In the genomic region with DNA sequence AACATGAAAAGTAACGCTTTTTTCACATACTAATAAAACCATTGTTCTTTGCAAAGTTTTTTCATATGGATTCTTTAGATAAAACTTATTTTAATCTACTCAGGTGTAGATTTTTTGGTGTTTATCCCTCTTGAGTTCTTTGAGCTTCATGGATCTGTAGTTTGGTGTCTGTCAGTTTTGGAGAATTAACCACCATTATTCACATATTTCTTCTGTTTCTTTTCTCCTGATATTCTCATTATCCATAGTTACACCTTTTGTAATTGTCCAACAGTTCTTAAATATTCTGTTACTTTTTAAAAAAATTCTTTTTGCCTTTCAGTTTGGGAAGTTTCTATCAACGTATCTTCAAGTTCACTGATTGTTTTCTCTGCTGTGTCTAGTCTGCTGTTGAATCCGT, we compare ENCODE assay signal across 16 cellular contexts.
"Had no signal": no experiment of that assay in that cellular context is flagged by ENCODE, and none has a peak within 500 bp of the region (broad histone marks: within the 10 kb centered on the region; RNA-seq: fewer than 3 reads in every experiment).

No MANE protein-coding gene starts in this region.

- H3K4me1 ChIP-seq: esophagus muscularis mucosa, lower lobe of right lung, prostate gland, right atrium auricular region, tibial artery had no signal

- H3K9me3 ChIP-seq: esophagus muscularis mucosa, heart right ventricle, lower lobe of right lung, prostate gland, right atrium auricular region, tibial artery had no signal

- H3K36me3 ChIP-seq: esophagus muscularis mucosa, heart right ventricle, lower lobe of right lung, prostate gland, right atrium auricular region, tibial artery, WERI-Rb-1 had no signal

- H3K4me3 Mint-ChIP-seq: activated naive CD4-positive, alpha-beta T cell treated with anti-CD3 and anti-CD28 coated beads, Interleukin-2, amount 50 U/mL, for 24 hours; nephron had no signal

- DNase-seq: activated CD4-positive, alpha-beta T cell treated with anti-CD3 and anti-CD28 coated beads, Interleukin-2, amount 50 U/mL, for 4 hours; activated gamma-delta T cell; activated T-cell treated with anti-CD3 and anti-CD28 coated beads, Interleukin-2, amount 50 U/mL, for 72 hours; effector CD8-positive, alpha-beta T cell; heart right ventricle; left cardiac atrium; lower lobe of right lung; stimulated activated naive CD8-positive, alpha-beta T cell treated with anti-CD3 and anti-CD28 coated beads, Interleukin-15, Interleukin-2, amounts not matched to agents 100 U/mL and 50 U/mL, for 24 hours; substantia nigra; tibial artery; WERI-Rb-1 had no signal

- H3K27ac Mint-ChIP-seq: activated naive CD4-positive, alpha-beta T cell treated with anti-CD3 and anti-CD28 coated beads, Interleukin-2, amount 50 U/mL, for 24 hours; activated T-cell treated with anti-CD3 and anti-CD28 coated beads, Interleukin-2, amount 50 U/mL, for 72 hours had no signal

- H3K4me3 ChIP-seq: esophagus muscularis mucosa, heart right ventricle, lower lobe of right lung, prostate gland, right atrium auricular region, tibial artery had no signal

- H3K27ac ChIP-seq: esophagus muscularis mucosa, lower lobe of right lung, prostate gland, tibial artery, WERI-Rb-1 had no signal

- ATAC-seq: activated T-cell treated with anti-CD3 and anti-CD28 coated beads, Interleukin-2, amount 50 U/mL, for 72 hours; left cardiac atrium; lower lobe of right lung; stimulated activated naive CD8-positive, alpha-beta T cell treated with anti-CD3 and anti-CD28 coated beads, Interleukin-15, Interleukin-2, amounts not matched to agents 100 U/mL and 50 U/mL, for 24 hours had no signal

- H3K27me3 Mint-ChIP-seq: activated naive CD4-positive, alpha-beta T cell treated with anti-CD3 and anti-CD28 coated beads, Interleukin-2, amount 50 U/mL, for 24 hours had no signal

- H3K27me3 ChIP-seq: esophagus muscularis mucosa, heart right ventricle, right atrium auricular region, tibial artery had no signal

- H3K36me3 Mint-ChIP-seq: activated naive CD4-positive, alpha-beta T cell treated with anti-CD3 and anti-CD28 coated beads, Interleukin-2, amount 50 U/mL, for 24 hours had no signal

- H3K9me3 Mint-ChIP-seq: activated naive CD4-positive, alpha-beta T cell treated with anti-CD3 and anti-CD28 coated beads, Interleukin-2, amount 50 U/mL, for 24 hours; activated T-cell treated with anti-CD3 and anti-CD28 coated beads, Interleukin-2, amount 50 U/mL, for 72 hours; nephron had no signal
